In the genomic region with DNA sequence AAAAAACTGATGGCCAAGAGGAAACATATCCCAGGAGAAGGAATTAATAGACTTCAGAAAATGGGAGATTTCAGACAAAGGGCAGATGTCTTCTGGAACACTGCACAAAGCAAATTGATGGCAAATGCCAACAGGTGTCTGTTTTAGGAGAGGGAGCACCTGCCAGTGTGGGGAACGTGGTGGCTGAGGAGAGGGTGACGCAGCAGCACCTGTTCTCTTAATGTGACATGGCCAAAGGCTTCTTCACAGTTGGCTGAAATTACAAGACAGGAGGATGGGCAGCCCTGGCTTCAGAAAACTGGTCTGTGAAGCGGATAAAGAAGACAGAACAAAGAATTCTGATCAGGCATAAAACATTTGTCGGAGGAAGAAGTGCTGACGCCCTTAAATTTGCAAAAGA, we compare ENCODE assay signal across 8 cellular contexts.
DNase-seq lines count a peak whose midpoint lies in the region; ATAC-seq and TF ChIP-seq lines count a peak whose summit lies in the region.

No MANE protein-coding gene starts in this region.

- H3K27me3 Mint-ChIP-seq in memory B cell (peaks cover 3% of the 10 kb centered on the region), GM23338 (ENCODE audit: insufficient read depth, low read depth, poor library complexity) (no peaks in the 10 kb centered on the region)

- peak; percentile 96 for DNase-seq in NCI-H2029 treated with DMSO at 0.1 percent for 48 hours (lab: John Stamatoyannopoulos, UW)
- DNase-seq in memory B cell (ENCODE audit: low spot score in 2 of 2): peak; percentile 33 to 47
- DNase-seq in NCI-H1048 (lab: John Stamatoyannopoulos, UW): no peak
- DNase-seq in trophoblast cell: no peak
- DNase-seq in GM23338 (ENCODE audit: low spot score): no peak
- DNase-seq in anterior cingulate cortex (lab: John Stamatoyannopoulos, UW): no peak

- H3K9me2 ChIP-seq in GM23338 (ENCODE audit: insufficient read depth): peaks cover 8% of the 10 kb centered on the region; the same call in 1 of the 2 replicates

- no peak overlapping the region for H2AFZ ChIP-seq in trophoblast cell (ENCODE audit: insufficient read depth, low read length, poor library complexity)
- no peak overlapping the region for H2AFZ ChIP-seq in GM23338

- no CpG with 5 or more reads among the region's 5 CpGs for WGBS in trophoblast cell (ENCODE audit: extremely low coverage, insufficient coverage, insufficient read length)

- no peak overlapping the region for H2AK5ac ChIP-seq in trophoblast cell (ENCODE audit: low read length)

- H3K9me3 ChIP-seq in trophoblast cell (ENCODE audit: insufficient read depth, low read depth, low read length): peaks cover 2% of the 10 kb centered on the region

- H3K27ac ChIP-seq in trophoblast cell (ENCODE audit: low read depth, low read length) (no peak overlapping the region), GM23338 (ENCODE audit: low read depth) (no peak overlapping the region)

- H3K4me2 ChIP-seq in trophoblast cell (ENCODE audit: low read length) (no peak overlapping the region), GM23338 (no peak overlapping the region)

- no peak overlapping the region for H3K23ac ChIP-seq in trophoblast cell (ENCODE audit: low read length)

- peak overlapping the region; percentile 67 for H3K4me3 Mint-ChIP-seq in memory B cell
- no peak overlapping the region for H3K4me3 Mint-ChIP-seq in GM23338

- no peak overlapping the region for H3K4ac ChIP-seq in trophoblast cell (ENCODE audit: low read depth, low read length)

- no peak overlapping the region for H3K14ac ChIP-seq in trophoblast cell (ENCODE audit: low read length)

- no peaks in the 10 kb centered on the region for H3K36me3 ChIP-seq in trophoblast cell (ENCODE audit: control insufficient read depth in 1 of 2, insufficient read depth in 2 of 2, low read length in 2 of 2)
- no peaks in the 10 kb centered on the region for H3K36me3 ChIP-seq in GM23338 (ENCODE audit: insufficient read depth)

- no peak overlapping the region for H2BK12ac ChIP-seq in trophoblast cell (ENCODE audit: low read length)

- no peak overlapping the region for H3K18ac ChIP-seq in trophoblast cell (ENCODE audit: low read length)

- no peak for TF ChIP-seq CTCF in GM23338 (conservative IDR thresholded peaks at IDR 0.05; ENCODE audit: low read depth in 2 of 2)

- H3K9me3 Mint-ChIP-seq in memory B cell (no peaks in the 10 kb centered on the region), GM23338 (no peaks in the 10 kb centered on the region)

- no peaks in the 10 kb centered on the region for H3K27me3 ChIP-seq in trophoblast cell (ENCODE audit: insufficient read depth, low read length)
- no peaks in the 10 kb centered on the region for H3K27me3 ChIP-seq in GM23338 (ENCODE audit: insufficient read depth)

- peaks cover 20% of the 10 kb centered on the region for H3K4me1 Mint-ChIP-seq in memory B cell
- peaks cover 23% of the 10 kb centered on the region for H3K4me1 Mint-ChIP-seq in GM23338

- no peak overlapping the region for H3K9ac ChIP-seq in trophoblast cell (ENCODE audit: low read length)

- H3K27ac Mint-ChIP-seq in memory B cell (peak overlapping the region; percentile 92), GM23338 (no peak overlapping the region)

- H3K79me1 ChIP-seq in trophoblast cell (ENCODE audit: low read length): peaks cover 5% of the 10 kb centered on the region

- ATAC-seq in GM18858 (IDR thresholded peaks at IDR 0.05; ENCODE audit: unreplicated experiment) (peak; percentile 21), HG02571 (IDR thresholded peaks at IDR 0.05; ENCODE audit: unreplicated experiment) (peak; percentile 42), memory B cell (ENCODE audit: low read depth) (peak; percentile 65), GM23338 (no peak)

- H3K79me2 ChIP-seq in trophoblast cell (ENCODE audit: control insufficient read depth, insufficient read depth, low read length, poor library complexity) (no peaks in the 10 kb centered on the region), GM23338 (replicated peaks; ENCODE audit: insufficient read depth) (no peaks in the 10 kb centered on the region)

- H4K12ac ChIP-seq in trophoblast cell (ENCODE audit: low read depth, low read length): no peak overlapping the region

- H3K36me3 Mint-ChIP-seq in memory B cell: no peaks in the 10 kb centered on the region
- H3K36me3 Mint-ChIP-seq in GM23338 (ENCODE audit: low read depth): no peaks in the 10 kb centered on the region

- H3K4me3 ChIP-seq in trophoblast cell (ENCODE audit: low read depth, low read length): no peak overlapping the region
- H3K4me3 ChIP-seq in GM23338: no peak overlapping the region

- no peaks in the 10 kb centered on the region; the same call in 1 of the 2 replicates for H3F3A ChIP-seq in GM23338 (replicated peaks; ENCODE audit: low read depth)

- no peak overlapping the region for H4K8ac ChIP-seq in trophoblast cell (ENCODE audit: low read depth, low read length)

- H2BK120ac ChIP-seq in trophoblast cell (ENCODE audit: insufficient read depth, low read length, poor library complexity): no peak overlapping the region

- no peak overlapping the region for H2BK5ac ChIP-seq in trophoblast cell (ENCODE audit: low read depth, low read length, poor library complexity)

- no peaks in the 10 kb centered on the region for H4K20me1 ChIP-seq in GM23338 (replicated peaks; ENCODE audit: insufficient read depth)

- H4K91ac ChIP-seq in trophoblast cell (ENCODE audit: low read depth, low read length): no peak overlapping the region

- H3K4me1 ChIP-seq in trophoblast cell (ENCODE audit: control insufficient read depth in 1 of 2, insufficient read depth in 2 of 2, low read length in 2 of 2) (peaks cover 6 to 14% of the 10 kb centered on the region in 2 experiments), GM23338 (ENCODE audit: insufficient read depth) (peaks cover 10% of the 10 kb centered on the region)

TF ChIP-seq in GM23338, 12 proteins besides CTCF, POLR2A, EP300 and RAD21 (continues in another document):
- no peak for TF ChIP-seq NANOG (IDR thresholded peaks at IDR 0.05; ENCODE audit: borderline replicate concordance)
- TF ChIP-seq EZH2phosphoT487 (IDR thresholded peaks at IDR 0.05; ENCODE audit: unreplicated experiment): no peak
- no peak for TF ChIP-seq EZH2 (IDR thresholded peaks at IDR 0.05; ENCODE audit: low read depth, unreplicated experiment)
- TF ChIP-seq, protein P1, sequence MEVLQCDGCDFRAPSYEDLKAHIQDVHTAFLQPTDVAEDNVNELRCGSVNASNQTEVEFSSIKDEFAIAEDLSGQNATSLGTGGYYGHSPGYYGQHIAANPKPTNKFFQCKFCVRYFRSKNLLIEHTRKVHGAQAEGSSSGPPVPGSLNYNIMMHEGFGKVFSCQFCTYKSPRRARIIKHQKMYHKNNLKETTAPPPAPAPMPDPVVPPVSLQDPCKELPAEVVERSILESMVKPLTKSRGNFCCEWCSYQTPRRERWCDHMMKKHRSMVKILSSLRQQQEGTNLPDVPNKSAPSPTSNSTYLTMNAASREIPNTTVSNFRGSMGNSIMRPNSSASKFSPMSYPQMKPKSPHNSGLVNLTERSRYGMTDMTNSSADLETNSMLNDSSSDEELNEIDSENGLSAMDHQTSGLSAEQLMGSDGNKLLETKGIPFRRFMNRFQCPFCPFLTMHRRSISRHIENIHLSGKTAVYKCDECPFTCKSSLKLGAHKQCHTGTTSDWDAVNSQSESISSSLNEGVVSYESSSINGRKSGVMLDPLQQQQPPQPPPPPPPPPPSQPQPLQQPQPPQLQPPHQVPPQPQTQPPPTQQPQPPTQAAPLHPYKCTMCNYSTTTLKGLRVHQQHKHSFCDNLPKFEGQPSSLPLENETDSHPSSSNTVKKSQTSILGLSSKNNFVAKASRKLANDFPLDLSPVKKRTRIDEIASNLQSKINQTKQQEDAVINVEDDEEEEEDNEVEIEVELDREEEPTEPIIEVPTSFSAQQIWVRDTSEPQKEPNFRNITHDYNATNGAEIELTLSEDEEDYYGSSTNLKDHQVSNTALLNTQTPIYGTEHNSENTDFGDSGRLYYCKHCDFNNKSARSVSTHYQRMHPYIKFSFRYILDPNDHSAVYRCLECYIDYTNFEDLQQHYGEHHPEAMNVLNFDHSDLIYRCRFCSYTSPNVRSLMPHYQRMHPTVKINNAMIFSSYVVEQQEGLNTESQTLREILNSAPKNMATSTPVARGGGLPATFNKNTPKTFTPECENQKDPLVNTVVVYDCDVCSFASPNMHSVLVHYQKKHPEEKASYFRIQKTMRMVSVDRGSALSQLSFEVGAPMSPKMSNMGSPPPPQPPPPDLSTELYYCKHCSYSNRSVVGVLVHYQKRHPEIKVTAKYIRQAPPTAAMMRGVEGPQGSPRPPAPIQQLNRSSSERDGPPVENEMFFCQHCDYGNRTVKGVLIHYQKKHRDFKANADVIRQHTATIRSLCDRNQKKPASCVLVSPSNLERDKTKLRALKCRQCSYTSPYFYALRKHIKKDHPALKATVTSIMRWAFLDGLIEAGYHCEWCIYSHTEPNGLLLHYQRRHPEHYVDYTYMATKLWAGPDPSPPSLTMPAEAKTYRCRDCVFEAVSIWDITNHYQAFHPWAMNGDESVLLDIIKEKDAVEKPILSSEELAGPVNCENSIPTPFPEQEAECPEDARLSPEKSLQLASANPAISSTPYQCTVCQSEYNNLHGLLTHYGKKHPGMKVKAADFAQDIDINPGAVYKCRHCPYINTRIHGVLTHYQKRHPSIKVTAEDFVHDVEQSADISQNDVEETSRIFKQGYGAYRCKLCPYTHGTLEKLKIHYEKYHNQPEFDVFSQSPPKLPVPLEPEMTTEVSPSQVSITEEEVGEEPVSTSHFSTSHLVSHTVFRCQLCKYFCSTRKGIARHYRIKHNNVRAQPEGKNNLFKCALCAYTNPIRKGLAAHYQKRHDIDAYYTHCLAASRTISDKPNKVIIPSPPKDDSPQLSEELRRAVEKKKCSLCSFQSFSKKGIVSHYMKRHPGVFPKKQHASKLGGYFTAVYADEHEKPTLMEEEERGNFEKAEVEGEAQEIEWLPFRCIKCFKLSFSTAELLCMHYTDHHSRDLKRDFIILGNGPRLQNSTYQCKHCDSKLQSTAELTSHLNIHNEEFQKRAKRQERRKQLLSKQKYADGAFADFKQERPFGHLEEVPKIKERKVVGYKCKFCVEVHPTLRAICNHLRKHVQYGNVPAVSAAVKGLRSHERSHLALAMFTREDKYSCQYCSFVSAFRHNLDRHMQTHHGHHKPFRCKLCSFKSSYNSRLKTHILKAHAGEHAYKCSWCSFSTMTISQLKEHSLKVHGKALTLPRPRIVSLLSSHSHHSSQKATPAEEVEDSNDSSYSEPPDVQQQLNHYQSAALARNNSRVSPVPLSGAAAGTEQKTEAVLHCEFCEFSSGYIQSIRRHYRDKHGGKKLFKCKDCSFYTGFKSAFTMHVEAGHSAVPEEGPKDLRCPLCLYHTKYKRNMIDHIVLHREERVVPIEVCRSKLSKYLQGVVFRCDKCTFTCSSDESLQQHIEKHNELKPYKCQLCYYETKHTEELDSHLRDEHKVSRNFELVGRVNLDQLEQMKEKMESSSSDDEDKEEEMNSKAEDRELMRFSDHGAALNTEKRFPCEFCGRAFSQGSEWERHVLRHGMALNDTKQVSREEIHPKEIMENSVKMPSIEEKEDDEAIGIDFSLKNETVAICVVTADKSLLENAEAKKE (CRISPR knock-in tag; IDR thresholded peaks at IDR 0.05): no peak

Comparison
In these comparisons a context has a peak if more than half of its experiments do, and no peak if none do; other contexts are left out.
1. DNase-seq: peak in NCI-H2029 treated with DMSO at 0.1 percent for 48 hours (single experiment) and memory B cell (2 of 2); none in NCI-H1048 (single experiment), trophoblast cell (0 of 2), GM23338 (single experiment) and anterior cingulate cortex (0 of 58).